8 cellular contexts compared by ENCODE assay signal in genomic region chr11:93662177-93662575, GRCh38. TPM values are rescaled to one million over a fixed set of nuclear protein-coding genes. Genes with fewer than 3 reads are reported as not detected.
DNase-seq lines count a peak whose midpoint lies in the region; ATAC-seq and TF ChIP-seq lines count a peak whose summit lies in the region.

No MANE protein-coding gene starts in this region.

- H3K27ac Mint-ChIP-seq in Caco-2 (ENCODE audit: unreplicated experiment) (peak overlapping the region; percentile 90), osteocyte (ENCODE audit: unreplicated experiment) (peak overlapping the region; percentile 82)
- H3K27ac Mint-ChIP-seq in effector memory CD8-positive, alpha-beta T cell: peak overlapping the region; percentile 91 to 95

- BruUV-seq in Caco-2 (replicated peaks; lab: Mats Ljungman, UMichigan): no TSS peak

- POLR2A ChIA-PET in Caco-2 (lab: Charles Lee): interaction anchor here (1.0 to 1.1 kb wide), 3 partner anchors 78 to 122 kb away, joined by 5 to 9 read pairs (median 6); partner anchors contain the start of genes C11orf54, MED17 and TAF1D

- DNase-seq in Caco-2 (no peak), NCI-H2029 treated with DMSO at 0.1 percent for 48 hours (lab: John Stamatoyannopoulos, UW) (peak; percentile 48), osteocyte (ENCODE audit: extremely low spot score, unreplicated experiment) (no peak), ecto neural progenitor cell (ENCODE audit: low spot score) (no peak), AG08395 (ENCODE audit: low spot score) (no peak)
- DNase-seq in effector memory CD8-positive, alpha-beta T cell: no peak
- no peak for DNase-seq in stimulated activated CD8-positive, alpha-beta memory T cell treated with anti-CD3 and anti-CD28 coated beads, Interleukin-4, amount 100 ng/mL, for 48 hours

- peak; percentile 13 for ATAC-seq in GM21526 (IDR thresholded peaks at IDR 0.05; ENCODE audit: low FRiP score, unreplicated experiment)
- peak; percentile 3 for ATAC-seq in effector memory CD8-positive, alpha-beta T cell (replicated peaks)

- H3K27me3 Mint-ChIP-seq in Caco-2 (ENCODE audit: insufficient read depth, unreplicated experiment) (no peaks in the 10 kb centered on the region), osteocyte (ENCODE audit: unreplicated experiment) (peaks cover 29% of the 10 kb centered on the region)
- H3K27me3 Mint-ChIP-seq in effector memory CD8-positive, alpha-beta T cell: no peaks in the 10 kb centered on the region

- H3K9me3 Mint-ChIP-seq in Caco-2 (ENCODE audit: unreplicated experiment) (no peaks in the 10 kb centered on the region), osteocyte (ENCODE audit: unreplicated experiment) (no peaks in the 10 kb centered on the region)
- H3K9me3 Mint-ChIP-seq in effector memory CD8-positive, alpha-beta T cell: no peaks in the 10 kb centered on the region

- TF ChIP-seq CTCF in Caco-2 (IDR thresholded peaks at IDR 0.05; ENCODE audit: insufficient read depth in 1 of 2, low read depth in 1 of 2, low read length in 1 of 2, severe bottlenecking in 1 of 2, unreplicated experiment in 1 of 2): no peak
- TF ChIP-seq CTCF in osteocyte (IDR thresholded peaks at IDR 0.05): no peak

- no peaks in the 10 kb centered on the region for H3K36me3 ChIP-seq in Caco-2 (ENCODE audit: control insufficient read depth, insufficient read depth, low read length)

- CTCF ChIA-PET in Caco-2 (lab: Charles Lee): interaction anchor here (0.6 to 1.1 kb wide), 3 partner anchors 10 to 428 kb away, joined by 3 read pairs; no protein-coding TSS in a partner anchor

- H3K36me3 Mint-ChIP-seq in Caco-2 (ENCODE audit: insufficient read depth, unreplicated experiment) (peaks cover 33% of the 10 kb centered on the region), osteocyte (ENCODE audit: unreplicated experiment) (peaks cover 10% of the 10 kb centered on the region)
- H3K36me3 Mint-ChIP-seq in effector memory CD8-positive, alpha-beta T cell (ENCODE audit: insufficient read depth): peaks cover 24% of the 10 kb centered on the region

- no peaks in the 10 kb centered on the region for H3K9me3 ChIP-seq in Caco-2

- no peaks in the 10 kb centered on the region; the same call in 1 of the 2 replicates for H3K27me3 ChIP-seq in Caco-2 (replicated peaks; ENCODE audit: control insufficient read depth, insufficient read depth, low read length)

- H3K4me3 Mint-ChIP-seq in Caco-2 (ENCODE audit: unreplicated experiment) (peak overlapping the region; percentile 87), osteocyte (ENCODE audit: unreplicated experiment) (peak overlapping the region; percentile 77)
- peak overlapping the region; percentile 88 for H3K4me3 Mint-ChIP-seq in effector memory CD8-positive, alpha-beta T cell

- H3K4me1 Mint-ChIP-seq in Caco-2 (ENCODE audit: low read depth, unreplicated experiment): no peaks in the 10 kb centered on the region
- H3K4me1 Mint-ChIP-seq in effector memory CD8-positive, alpha-beta T cell (ENCODE audit: low read depth in 2 of 2): peaks cover 15 to 27% of the 10 kb centered on the region in 2 donors
- peaks cover 17% of the 10 kb centered on the region for H3K4me1 Mint-ChIP-seq in osteocyte (ENCODE audit: unreplicated experiment)

- intact Hi-C loops in Caco-2 (cut with micrococcal nuclease; ENCODE audit: unreplicated experiment): loop anchor here (5.0 kb wide), 1 partner anchor 120 kb away; the partner anchor contains the start of gene MED17

- peaks cover 11% of the 10 kb centered on the region for H3K4me1 ChIP-seq in Caco-2

- H3K4me3 ChIP-seq in Caco-2 (ENCODE audit: low read depth, low read length): peak overlapping the region; percentile 86

RNA-seq across cellular contexts. Expression of gene CEP295, which starts 0.7 kb away (rescaled TPM):
- total RNA-seq in Caco-2 (2022) (36.3 and 37.2 TPM in 2 replicates), osteocyte (12.5 and 14.7 TPM in 2 replicates)
